ENCODE assay signal across 17 cellular contexts in genomic region chr13:43431279-43431678, GRCh38.
A peak's percentile ranks its signal among the peaks of the same experiment; 100 is the strongest.
DNase-seq lines count a peak whose midpoint lies in the region; ATAC-seq and TF ChIP-seq lines count a peak whose summit lies in the region.
"Had no signal": no experiment of that assay in that cellular context is flagged by ENCODE, and none has a peak within 500 bp of the region (broad histone marks: within the 10 kb centered on the region; RNA-seq: fewer than 3 reads in every experiment).

No MANE protein-coding gene starts in this region.

- H3K27ac Mint-ChIP-seq in MCF 10A (ENCODE audit: low read depth, unreplicated experiment), result no peak overlapping the region
- H3K27ac Mint-ChIP-seq: CD14-positive monocyte had no signal

- TF ChIP-seq POLR2A in breast epithelium (IDR thresholded peaks at IDR 0.05), result no peak

- no peak overlapping the region for H3K4me3 Mint-ChIP-seq in MCF 10A (ENCODE audit: unreplicated experiment)
- H3K4me3 Mint-ChIP-seq: CD14-positive monocyte had no signal

- H3K36me3 Mint-ChIP-seq in MCF 10A (ENCODE audit: insufficient read depth, unreplicated experiment), result no peaks in the 10 kb centered on the region
- H3K36me3 Mint-ChIP-seq: CD14-positive monocyte had no signal

- POLR2A ChIA-PET in MCF 10A (lab: Yijun Ruan, JAX), result no interaction called here

- H3K27me3 ChIP-seq in breast epithelium, result no peaks in the 10 kb centered on the region
- H3K27me3 ChIP-seq: Peyer's patch had no signal

- CTCF ChIA-PET in MCF 10A (lab: Yijun Ruan, JAX), result interaction anchor here (0.5 kb wide), 1 partner anchor 30 kb away, joined by 5 read pairs; no protein-coding TSS in a partner anchor

- no peaks in the 10 kb centered on the region for H3K27me3 Mint-ChIP-seq in MCF 10A (ENCODE audit: insufficient read depth, unreplicated experiment)

- H3K4me1 Mint-ChIP-seq in MCF 10A (ENCODE audit: insufficient read depth, unreplicated experiment), result peaks cover 9% of the 10 kb centered on the region

- H3K4me3 ChIP-seq in breast epithelium, result no peak overlapping the region
- H3K4me3 ChIP-seq in choroid plexus epithelial cell (ENCODE audit: low read depth, low read length), result no peak overlapping the region
- H3K4me3 ChIP-seq: Peyer's patch had no signal

- DNase-seq in MCF 10A (ENCODE audit: unreplicated experiment), result peak; percentile 75
- DNase-seq in breast epithelium (ENCODE audit: low spot score in 2 of 2), result no peak
- DNase-seq in choroid plexus epithelial cell (ENCODE audit: low read depth), result peak; percentile 8
- peak; percentile 18 for DNase-seq in renal cortical epithelial cell (ENCODE audit: low read depth)
- no peak for DNase-seq in GM20000 (ENCODE audit: low spot score)
- DNase-seq in NCI-H2107 treated with DMSO at 0.1 percent for 48 hours (lab: John Stamatoyannopoulos, UW; ENCODE audit: unreplicated experiment), result no peak
- DNase-seq: 8988T, GDM1, KG1, NCI-H1417 treated with DMSO at 0.1 percent for 48 hours, NCI-H2029, NCI-H2171, Peyer's patch had no signal

- TF ChIP-seq CTCF in MCF 10A (IDR thresholded peaks at IDR 0.05; ENCODE audit: unreplicated experiment), result no peak
- no peak for TF ChIP-seq CTCF in breast epithelium (IDR thresholded peaks at IDR 0.05)
- no peak for TF ChIP-seq CTCF in choroid plexus epithelial cell (conservative IDR thresholded peaks at IDR 0.05; ENCODE audit: low read depth, low read length)
- no peak for TF ChIP-seq CTCF in GM20000 (IDR thresholded peaks at IDR 0.05; ENCODE audit: extremely low read depth, missing control alignments)

- BruUV-seq in MCF 10A (replicated peaks; lab: Mats Ljungman, UMichigan), result no TSS peak

- no peaks in the 10 kb centered on the region for H3K9me3 ChIP-seq in breast epithelium
- H3K9me3 ChIP-seq: Peyer's patch had no signal

- intact Hi-C loops in MCF 10A (cut with micrococcal nuclease) (no loop called here), breast epithelium (cut with DNase I; ENCODE audit: low total_unique reads) (loop anchor here (1.0 kb wide), 1 partner anchor 9 kb away; no protein-coding TSS in a partner anchor)

- no peak overlapping the region for H3K27ac ChIP-seq in breast epithelium
- H3K27ac ChIP-seq: Peyer's patch had no signal

- H3K36me3 ChIP-seq in breast epithelium, result no peaks in the 10 kb centered on the region
- H3K36me3 ChIP-seq: Peyer's patch had no signal

- ATAC-seq in HG03342 (IDR thresholded peaks at IDR 0.05; ENCODE audit: unreplicated experiment) (no peak), GM21529 (IDR thresholded peaks at IDR 0.05; ENCODE audit: unreplicated experiment) (no peak)
- ATAC-seq: Right ventricle myocardium inferior had no signal

- H3K9me3 Mint-ChIP-seq in MCF 10A (ENCODE audit: unreplicated experiment), result no peaks in the 10 kb centered on the region

- no peaks in the 10 kb centered on the region for H3K4me1 ChIP-seq in breast epithelium
- H3K4me1 ChIP-seq: Peyer's patch had no signal

Comparison
In these comparisons a context has a peak if more than half of its experiments do, and no peak if none do; other contexts are left out.
1. DNase-seq: peak in MCF 10A (single experiment), choroid plexus epithelial cell (single experiment) and renal cortical epithelial cell (single experiment); none in breast epithelium (0 of 2), GM20000 (single experiment) and NCI-H2107 treated with DMSO at 0.1 percent for 48 hours (single experiment).